8 cellular contexts compared by ENCODE assay signal in genomic region chr14:49892301-49892635, GRCh38. TPM values are rescaled to one million over a fixed set of nuclear protein-coding genes. Genes with fewer than 3 reads are reported as not detected.
DNase-seq lines count a peak whose midpoint lies in the region; ATAC-seq and TF ChIP-seq lines count a peak whose summit lies in the region.

No MANE protein-coding gene starts in this region.

- no peaks in the 10 kb centered on the region for H3K27me3 Mint-ChIP-seq in activated CD4-positive, alpha-beta T cell treated with anti-CD3 and anti-CD28 coated beads, Interleukin-2, amount 10 ng/mL, durations not matched to agents 7 days and 5 days

- no peaks in the 10 kb centered on the region for H3K9me3 Mint-ChIP-seq in activated CD4-positive, alpha-beta T cell treated with anti-CD3 and anti-CD28 coated beads, Interleukin-2, amount 10 ng/mL, durations not matched to agents 7 days and 5 days

- H3K4me3 Mint-ChIP-seq in activated CD4-positive, alpha-beta T cell treated with anti-CD3 and anti-CD28 coated beads, Interleukin-2, amount 10 ng/mL, durations not matched to agents 7 days and 5 days, result peak overlapping the region; percentile 97

- intact Hi-C loops in mucosa of descending colon (cut with DNase I, micrococcal nuclease), result loop anchor here in 1 of 2 donors (10.0 kb wide), 1 partner anchor 73 kb away; no protein-coding TSS in a partner anchor

- no peaks in the 10 kb centered on the region for H3K27me3 ChIP-seq in upper lobe of left lung

- no peak for TF ChIP-seq POLR2A in upper lobe of left lung (IDR thresholded peaks at IDR 0.05)

- peak overlapping the region; percentile 99 to 100 (median 100) for H3K27ac ChIP-seq in upper lobe of left lung

- POLR2A ChIA-PET in activated CD4-positive, alpha-beta T cell treated with anti-CD3 and anti-CD28 coated beads, Interleukin-2, amount 10 ng/mL, durations not matched to agents 7 days and 5 days (lab: Charles Lee), result interaction anchor here (0.5 to 1.3 kb wide), 3 partner anchors 25 to 109 kb away, joined by 3 to 5 read pairs (median 3); no protein-coding TSS in a partner anchor

- no peak for TF ChIP-seq CTCF in epithelial cell of proximal tubule (conservative IDR thresholded peaks at IDR 0.05; ENCODE audit: low read depth, low read length)
- TF ChIP-seq CTCF in mucosa of descending colon (IDR thresholded peaks at IDR 0.05), result no peak
- no peak for TF ChIP-seq CTCF in upper lobe of left lung (IDR thresholded peaks at IDR 0.05)

- DNase-seq in Ammon's horn (ENCODE audit: low spot score) (peak; percentile 77), NCI-H345 treated with DMSO at 0.1 percent for 48 hours (lab: John Stamatoyannopoulos, UW; ENCODE audit: unreplicated experiment) (peak; percentile 64), epithelial cell of proximal tubule (ENCODE audit: low read depth) (peak; percentile 45), mucosa of descending colon (peak in 1 of 3 donors; percentile 78), upper lobe of left lung (peak in 1 of 2 donors; percentile 70)
- peak; percentile 73 for DNase-seq in activated CD4-positive, alpha-beta T cell treated with anti-CD3 and anti-CD28 coated beads, Interleukin-2, amount 10 ng/mL, durations not matched to agents 7 days and 5 days

- ATAC-seq in GM18520 (IDR thresholded peaks at IDR 0.05; ENCODE audit: unreplicated experiment) (peak; percentile 20), HG03135 (IDR thresholded peaks at IDR 0.05; ENCODE audit: unreplicated experiment) (peak; percentile 16), mucosa of descending colon (peak; percentile 58), upper lobe of left lung (ENCODE audit: low FRiP score in 2 of 2) (peak; percentile 76 to 86)

- peak in 1 of 4 donors; percentile 28 for TF ChIP-seq EP300 in upper lobe of left lung (IDR thresholded peaks at IDR 0.05)

- CTCF ChIA-PET in activated CD4-positive, alpha-beta T cell treated with anti-CD3 and anti-CD28 coated beads, Interleukin-2, amount 10 ng/mL, durations not matched to agents 7 days and 5 days (lab: Charles Lee), result interaction anchor here (0.6 to 3.6 kb wide), 14 partner anchors 11 to 258 kb away, joined by 3 to 22 read pairs (median 4); partner anchors contain the start of gene DNAAF2

- peak overlapping the region; percentile 99 for H3K27ac Mint-ChIP-seq in activated CD4-positive, alpha-beta T cell treated with anti-CD3 and anti-CD28 coated beads, Interleukin-2, amount 10 ng/mL, durations not matched to agents 7 days and 5 days

- H3K36me3 ChIP-seq in mucosa of descending colon (ENCODE audit: low read depth), result no peaks in the 10 kb centered on the region
- H3K36me3 ChIP-seq in upper lobe of left lung, result peaks cover 0 to 32% (median 6%) of the 10 kb centered on the region in 4 donors

- H3K4me1 ChIP-seq in mucosa of descending colon (ENCODE audit: low read depth) (peaks cover 21% of the 10 kb centered on the region), upper lobe of left lung (peaks cover 29 to 36% (median 33%) of the 10 kb centered on the region in 4 donors)

- 0 to 2% methylated on average over 12 of the region's 12 CpGs for WGBS in upper lobe of left lung, 2 donors

- peak overlapping the region; percentile 93 for H3K4me3 ChIP-seq in epithelial cell of proximal tubule (ENCODE audit: low read depth, low read length)
- peak overlapping the region; percentile 99 for H3K4me3 ChIP-seq in mucosa of descending colon
- peak overlapping the region; percentile 66 to 87 (median 78) for H3K4me3 ChIP-seq in upper lobe of left lung

- peaks cover 42% of the 10 kb centered on the region for H3K36me3 Mint-ChIP-seq in activated CD4-positive, alpha-beta T cell treated with anti-CD3 and anti-CD28 coated beads, Interleukin-2, amount 10 ng/mL, durations not matched to agents 7 days and 5 days (ENCODE audit: low read depth)

- no peaks in the 10 kb centered on the region for H3K9me3 ChIP-seq in mucosa of descending colon
- H3K9me3 ChIP-seq in upper lobe of left lung, result no peaks in the 10 kb centered on the region

- H3K4me1 Mint-ChIP-seq in activated CD4-positive, alpha-beta T cell treated with anti-CD3 and anti-CD28 coated beads, Interleukin-2, amount 10 ng/mL, durations not matched to agents 7 days and 5 days, result peaks cover 20% of the 10 kb centered on the region

RNA-seq across cellular contexts. Expression of gene ARF6, which starts 0.6 kb away (rescaled TPM):
- 100 to 1,000 TPM; 160 to 165 TPM for total RNA-seq in activated CD4-positive, alpha-beta T cell treated with anti-CD3 and anti-CD28 coated beads, Interleukin-2, amount 10 ng/mL, durations not matched to agents 7 days and 5 days
- total RNA-seq in epithelial cell of proximal tubule, result 121 and 122 TPM in 2 replicates
- 100 to 1,000 TPM in 2 of 3 donors, 10 to 100 TPM in 1; 84.3 to 125 (median 123) TPM for total RNA-seq in mucosa of descending colon
- total RNA-seq in upper lobe of left lung, result 10 to 100 TPM; 21.0 to 81.8 (median 61.0) TPM

RNA-seq across cellular contexts. Expression of gene NEMF, which starts 39.7 kb away (rescaled TPM):
- total RNA-seq in activated CD4-positive, alpha-beta T cell treated with anti-CD3 and anti-CD28 coated beads, Interleukin-2, amount 10 ng/mL, durations not matched to agents 7 days and 5 days, result 10 to 100 TPM; 76.7 to 89.1 TPM
- 36.1 and 41.3 TPM in 2 replicates for total RNA-seq in epithelial cell of proximal tubule
- total RNA-seq in mucosa of descending colon, result 10 to 100 TPM; 54.8 to 68.9 (median 66.6) TPM
- total RNA-seq in upper lobe of left lung, result 100 to 1,000 TPM in 2 of 6 donors, 10 to 100 TPM in 4; 47.9 to 293 (median 73.7) TPM

Comparison
In these comparisons a context has a peak if more than half of its experiments do, and no peak if none do; other contexts are left out.
1. ATAC-seq: peak in every context shown above with its lines; median percentile 81 in upper lobe of left lung; 58 in mucosa of descending colon; 20 in GM18520; 16 in HG03135.